ENCODE assay signal across 21 cellular contexts in genomic region chr4:96342790-96343455, GRCh38.
DNase-seq lines count a peak whose midpoint lies in the region; ATAC-seq, FAIRE-seq and TF ChIP-seq lines count a peak whose summit lies in the region.
"Had no signal": no experiment of that assay in that cellular context is flagged by ENCODE, and none has a peak within 500 bp of the region (broad histone marks: within the 10 kb centered on the region; RNA-seq: fewer than 3 reads in every experiment).

No MANE protein-coding gene starts in this region.

- no peak for TF ChIP-seq POLR2A in GM12878 (IDR thresholded peaks at IDR 0.05; ENCODE audit: low read depth, low read length)

- no peaks in the 10 kb centered on the region for H3K27me3 ChIP-seq in HUES48 (ENCODE audit: control insufficient read depth, insufficient read depth, low read length)
- no peaks in the 10 kb centered on the region for H3K27me3 ChIP-seq in GM12878 (replicated peaks in 1 of 2; ENCODE audit: control insufficient read depth in 2 of 2, insufficient read depth in 2 of 2, low read length in 1 of 2)
- no peaks in the 10 kb centered on the region for H3K27me3 ChIP-seq in iPS DF 6.9 (ENCODE audit: control insufficient read depth, insufficient read depth, low read length)
- H3K27me3 ChIP-seq in smooth muscle cell (ENCODE audit: low read depth): no peaks in the 10 kb centered on the region
- H3K27me3 ChIP-seq: BE2C, MG63 had no signal

- SMC1A ChIA-PET in GM12878 (lab: Charles Lee; ENCODE audit: uncharacterized antibody, unreplicated experiment): interaction anchor here (1.5 kb wide), 1 partner anchor 10 kb away, joined by 8 read pairs; no protein-coding TSS in a partner anchor

- H3K4me1 ChIP-seq in HUES48 (ENCODE audit: control insufficient read depth, insufficient read depth, low read length) (peaks cover 37% of the 10 kb centered on the region), GM12878 (ENCODE audit: control insufficient read depth, insufficient read depth, low read length) (no peaks in the 10 kb centered on the region), iPS DF 6.9 (ENCODE audit: control insufficient read depth, insufficient read depth, low read length) (peaks cover 3% of the 10 kb centered on the region; the same call in 1 of the 2 replicates), smooth muscle cell (ENCODE audit: low read depth) (no peaks in the 10 kb centered on the region)
- H3K4me1 ChIP-seq: BE2C had no signal

- H3K36me3 ChIP-seq in HUES48 (ENCODE audit: control insufficient read depth, insufficient read depth, low read length) (no peaks in the 10 kb centered on the region), GM12878 (ENCODE audit: control insufficient read depth in 2 of 2, insufficient read depth in 2 of 2, low read length in 1 of 2) (no peaks in the 10 kb centered on the region), iPS DF 6.9 (ENCODE audit: control insufficient read depth, insufficient read depth, low read length) (no peaks in the 10 kb centered on the region), smooth muscle cell (ENCODE audit: low read depth) (no peaks in the 10 kb centered on the region)
- H3K36me3 ChIP-seq: BE2C, MG63 had no signal

- DNase-seq in GM12878 (ENCODE audit: low read depth, low spot score) (no peak), iPS DF 6.9 (ENCODE audit: low read depth, low spot score) (peak; percentile 29), smooth muscle cell (lab: John Stamatoyannopoulos, UW; ENCODE audit: unreplicated experiment) (no peak), MV-4-11 (lab: John Stamatoyannopoulos, UW) (no peak), LoVo (ENCODE audit: low spot score) (no peak)
- DNase-seq: BE2C, DMS53, GDM1, HFFc6, Kasumi-1, MG63, NCI-H1048, NCI-H1417 treated with DMSO at 0.1 percent for 48 hours, NCI-H1930, NCI-H524, NCI-H82, SW 1271 had no signal

- H3K4me3 ChIP-seq in HUES48 (ENCODE audit: low read depth, low read length) (peak overlapping the region; percentile 22), GM12878 (no peak overlapping the region), iPS DF 6.9 (ENCODE audit: low read length) (no peak overlapping the region), smooth muscle cell (no peak overlapping the region)
- H3K4me3 ChIP-seq: MG63 had no signal

- TF ChIP-seq CTCF in GM12878 (IDR thresholded peaks at IDR 0.05 in 2 of 3, conservative IDR thresholded peaks at IDR 0.05 in 1 of 3; ENCODE audit: control insufficient read depth in 2 of 3, extremely low read depth in 1 of 3, insufficient read depth in 1 of 3, low read depth in 3 of 3, low read length in 3 of 3) (no peak), smooth muscle cell (IDR thresholded peaks at IDR 0.05; ENCODE audit: borderline replicate concordance, insufficient read depth, poor library complexity, severe bottlenecking) (no peak)

- H3K9me3 ChIP-seq in HUES48 (ENCODE audit: control insufficient read depth, insufficient read depth, low read length) (peaks cover 6% of the 10 kb centered on the region), GM12878 (replicated peaks; ENCODE audit: control insufficient read depth, insufficient read depth, low read length) (no peaks in the 10 kb centered on the region), iPS DF 6.9 (ENCODE audit: control insufficient read depth, insufficient read depth, low read length) (no peaks in the 10 kb centered on the region), smooth muscle cell (replicated peaks; ENCODE audit: low read depth) (no peaks in the 10 kb centered on the region)
- H3K9me3 ChIP-seq: BE2C, MG63 had no signal

- H3K27ac ChIP-seq in HUES48 (ENCODE audit: low read depth, low read length) (peak overlapping the region; percentile 96), GM12878 (ENCODE audit: control insufficient read depth, insufficient read depth) (no peak overlapping the region), iPS DF 6.9 (ENCODE audit: low read length) (no peak overlapping the region), smooth muscle cell (ENCODE audit: low read depth) (no peak overlapping the region)

- FAIRE-seq in GM12878 (lab: Jason Lieb, UNC): no peak
- FAIRE-seq: D721Med had no signal

- in situ Hi-C loops in GM12878 (cut with MboI): loop anchor here (10.0 kb wide), 1 partner anchor 1178 kb away; no protein-coding TSS in a partner anchor

- TF ChIP-seq EP300 in GM12878 (IDR thresholded peaks at IDR 0.05; ENCODE audit: borderline replicate concordance in 1 of 2, control insufficient read depth in 1 of 2, low read depth in 2 of 2, low read length in 2 of 2): no peak

- no peaks in the 10 kb centered on the region for H3F3A ChIP-seq in smooth muscle cell (ENCODE audit: low read depth)

- POLR2A ChIA-PET in GM12878 (lab: Charles Lee): no interaction called here

- TF ChIP-seq RAD21 in GM12878 (IDR thresholded peaks at IDR 0.05; ENCODE audit: insufficient read depth, low read depth, low read length): no peak

- 0% methylated on average over 2 of the region's 2 CpGs for WGBS in GM12878 (ENCODE audit: insufficient coverage, insufficient replicate concordance, low lambda C conversion rate, missing lambda C conversion rate)
- 100% methylated on average over 1 of the region's 2 CpGs for WGBS in iPS DF 6.9 (ENCODE audit: insufficient coverage, insufficient read length)
- 75% methylated on average over 2 of the region's 2 CpGs for WGBS in smooth muscle cell (ENCODE audit: low lambda C conversion rate)

- H3K4me2 ChIP-seq in GM12878 (ENCODE audit: control insufficient read depth, insufficient read depth) (no peak overlapping the region), smooth muscle cell (no peak overlapping the region)

- H3K79me2 ChIP-seq in GM12878 (ENCODE audit: control insufficient read depth, insufficient read depth, low read length) (no peaks in the 10 kb centered on the region), smooth muscle cell (ENCODE audit: low read depth) (no peaks in the 10 kb centered on the region)

- CTCF ChIA-PET in GM12878 (lab: Yijun Ruan, JAX): no interaction called here

- RAD21 ChIA-PET in GM12878 (lab: Charles Lee; ENCODE audit: unreplicated experiment): interaction anchor here (0.6 kb wide), 1 partner anchor 211 kb away, joined by 3 read pairs; no protein-coding TSS in a partner anchor

- intact Hi-C loops in GM12878 (cut with micrococcal nuclease; ENCODE audit: unreplicated experiment): no loop called here

- H3K9ac ChIP-seq in HUES48 (ENCODE audit: low read depth, low read length) (no peak overlapping the region), GM12878 (ENCODE audit: control insufficient read depth, insufficient read depth, low read length) (no peak overlapping the region), smooth muscle cell (ENCODE audit: low read depth) (no peak overlapping the region)

- BruUV-seq in GM12878 (replicated peaks; lab: Mats Ljungman, UMichigan): no TSS peak

- H2AFZ ChIP-seq in GM12878 (ENCODE audit: control insufficient read depth, low read depth, low read length) (no peak overlapping the region), smooth muscle cell (ENCODE audit: low read depth) (peak overlapping the region; percentile 19)

- ATAC-seq in GM12878 (no peak), HG02678 (IDR thresholded peaks at IDR 0.05; ENCODE audit: unreplicated experiment) (no peak)
- ATAC-seq: Right ventricle myocardium inferior had no signal

- H4K20me1 ChIP-seq in GM12878 (ENCODE audit: control insufficient read depth, insufficient read depth): no peaks in the 10 kb centered on the region
- no peaks in the 10 kb centered on the region for H4K20me1 ChIP-seq in smooth muscle cell (ENCODE audit: low read depth)

TF ChIP-seq in GM12878, 131 proteins besides CTCF, POLR2A, EP300 and RAD21:
- TF ChIP-seq MLLT1 (IDR thresholded peaks at IDR 0.05) (peak; percentile 67; the same call in 1 of the 2 replicates), HDAC6 (IDR thresholded peaks at IDR 0.05; ENCODE audit: unreplicated experiment) (no peak)
